18 cellular contexts compared by ENCODE assay signal in genomic region chr2:239124152-239124899, GRCh38.
DNase-seq lines count a peak whose midpoint lies in the region; FAIRE-seq and TF ChIP-seq lines count a peak whose summit lies in the region.
"Had no signal": no experiment of that assay in that cellular context is flagged by ENCODE, and none has a peak within 500 bp of the region (broad histone marks: within the 10 kb centered on the region; RNA-seq: fewer than 3 reads in every experiment).

No MANE protein-coding gene starts in this region.

- H3K4me1 ChIP-seq in osteoblast (ENCODE audit: insufficient read depth, low read length), result no peaks in the 10 kb centered on the region
- H3K4me1 ChIP-seq in kidney (ENCODE audit: control insufficient read depth in 1 of 2, insufficient read depth in 1 of 2, low read depth in 1 of 2, low read length in 2 of 2), result no peaks in the 10 kb centered on the region
- H3K4me1 ChIP-seq: HAP-1 had no signal

- H3K9me3 ChIP-seq in osteoblast (ENCODE audit: low read depth, low read length) (no peaks in the 10 kb centered on the region), kidney (ENCODE audit: control insufficient read depth in 1 of 2, low read length in 2 of 2) (no peaks in the 10 kb centered on the region)
- H3K9me3 ChIP-seq: HAP-1 had no signal

- H3K36me3 ChIP-seq in osteoblast (ENCODE audit: insufficient read depth, low read length) (peaks cover 7% of the 10 kb centered on the region), kidney (ENCODE audit: control insufficient read depth in 1 of 2, insufficient read depth in 2 of 2, low read length in 2 of 2) (peaks cover 11 to 17% of the 10 kb centered on the region in 2 donors)

- no peaks in the 10 kb centered on the region for H3K79me2 ChIP-seq in osteoblast (ENCODE audit: insufficient read depth, low read length)

- DNase-seq in GM12891 (ENCODE audit: insufficient read length, low spot score), result no peak
- DNase-seq in dorsolateral prefrontal cortex, result peak in 3 of 10 donors; percentile 51 to 73 (median 58)
- DNase-seq in osteoblast (ENCODE audit: insufficient read length, low spot score, missing footprints), result peak; percentile 72
- DNase-seq in 8988T, result no peak
- DNase-seq in kidney, result no peak
- no peak for DNase-seq in foreskin melanocyte
- DNase-seq in NCI-H345 treated with DMSO at 0.1 percent for 48 hours (lab: John Stamatoyannopoulos, UW; ENCODE audit: unreplicated experiment), result no peak
- DNase-seq: C1 segment of cervical spinal cord; CD4-positive, alpha-beta memory T cell; DMS153; DMS79 treated with DMSO at 0.1 percent for 48 hours; EL had no signal

- no peak overlapping the region for H3K9ac ChIP-seq in kidney (ENCODE audit: low read length in 2 of 2)

- peak overlapping the region; percentile 63 for H3K27ac ChIP-seq in angular gyrus (ENCODE audit: low read depth, low read length)
- H3K27ac ChIP-seq in dorsolateral prefrontal cortex, result peak overlapping the region in 43 of 59 donors; percentile 12 to 93 (median 84)
- H3K27ac ChIP-seq in osteoblast (ENCODE audit: low read depth, low read length), result no peak overlapping the region
- no peak overlapping the region for H3K27ac ChIP-seq in kidney (ENCODE audit: low read depth in 2 of 2, low read length in 2 of 2)

- no peaks in the 10 kb centered on the region for H4K20me1 ChIP-seq in osteoblast (ENCODE audit: insufficient read depth, low read length)

- peak; percentile 91 for FAIRE-seq in GM12891 (lab: Jason Lieb, UNC)
- FAIRE-seq in kidney (lab: Jason Lieb, UNC), result no peak
- FAIRE-seq: A204.1, G401.6, GM18507 had no signal

- no peak overlapping the region for H3K4me2 ChIP-seq in osteoblast (ENCODE audit: insufficient read depth, low read length)
- H3K4me2 ChIP-seq: GM23338 had no signal

- no peak overlapping the region for H3K4me3 ChIP-seq in dorsolateral prefrontal cortex
- no peak overlapping the region for H3K4me3 ChIP-seq in osteoblast (ENCODE audit: insufficient read depth, low read length)
- no peak overlapping the region for H3K4me3 ChIP-seq in kidney (ENCODE audit: low read length in 2 of 2)
- H3K4me3 ChIP-seq: GM23338, HAP-1 had no signal

- TF ChIP-seq CTCF in dorsolateral prefrontal cortex (IDR thresholded peaks at IDR 0.05 in 54 of 56, conservative IDR thresholded peaks at IDR 0.05 in 2 of 56; ENCODE audit: low read depth in 1 of 56, partially characterized antibody in 56 of 56) (no peak), osteoblast (IDR thresholded peaks at IDR 0.05; ENCODE audit: extremely low read depth, low read depth, low read length) (no peak), kidney (IDR thresholded peaks at IDR 0.05; ENCODE audit: borderline replicate concordance, extremely low read depth, insufficient read depth) (no peak)

- H2AFZ ChIP-seq in osteoblast (ENCODE audit: low read length), result no peak overlapping the region
- H2AFZ ChIP-seq: GM23338 had no signal

- H3K27me3 ChIP-seq in dorsolateral prefrontal cortex (no peaks in the 10 kb centered on the region), osteoblast (ENCODE audit: insufficient read depth, low read length) (no peaks in the 10 kb centered on the region)

- intact Hi-C loops in dorsolateral prefrontal cortex (cut with DNase I) (no loop called here), kidney (cut with DNase I) (no loop called here)

- no peak for TF ChIP-seq POLR2A in GM12891 (IDR thresholded peaks at IDR 0.05; ENCODE audit: low read depth, low read length)

TF ChIP-seq in GM12891, 5 proteins besides CTCF, POLR2A, EP300 and RAD21:
- TF ChIP-seq PAX5 (IDR thresholded peaks at IDR 0.05; ENCODE audit: insufficient read depth, low read length, severe bottlenecking) (no peak), POLR2AphosphoS5 (IDR thresholded peaks at IDR 0.05; ENCODE audit: low read depth, low read length) (no peak), SPI1 (IDR thresholded peaks at IDR 0.05; ENCODE audit: low read depth, low read length) (no peak), TAF1 (IDR thresholded peaks at IDR 0.05; ENCODE audit: low read depth, low read length) (no peak)

Comparison
In these comparisons a context has a peak if more than half of its experiments do, and no peak if none do; other contexts are left out.
1. H3K27ac ChIP-seq: peak in angular gyrus (single experiment) and dorsolateral prefrontal cortex (43 of 59); none in osteoblast (single experiment) and kidney (0 of 2).